ENCODE assay signal across 15 cellular contexts in genomic region chr7:26390016-26390415, GRCh38.
A peak's percentile ranks its signal among the peaks of the same experiment; 100 is the strongest.
DNase-seq lines count a peak whose midpoint lies in the region; ATAC-seq, FAIRE-seq and TF ChIP-seq lines count a peak whose summit lies in the region.
"Had no signal": no experiment of that assay in that cellular context is flagged by ENCODE, and none has a peak within 500 bp of the region (broad histone marks: within the 10 kb centered on the region; RNA-seq: fewer than 3 reads in every experiment).

No MANE protein-coding gene starts in this region.

- no peak for TF ChIP-seq CTCF in neural cell (IDR thresholded peaks at IDR 0.05; ENCODE audit: poor library complexity, severe bottlenecking)

- H3K4me2 ChIP-seq in neural cell (ENCODE audit: low read length) = peak overlapping the region; percentile 32
- H3K4me2 ChIP-seq: BLaER1 had no signal

- peak; percentile 99 for TF ChIP-seq EP300 in neural cell (conservative IDR thresholded peaks at IDR 0.05; ENCODE audit: poor library complexity, severe bottlenecking)

- no peak overlapping the region for H2AFZ ChIP-seq in neural cell (ENCODE audit: low read depth, low read length)
- H2AFZ ChIP-seq: GM23248 had no signal

- no peaks in the 10 kb centered on the region for H4K20me1 ChIP-seq in neural cell (ENCODE audit: insufficient read depth)
- H4K20me1 ChIP-seq: BLaER1 had no signal

- peak overlapping the region; percentile 59 for H3K9ac ChIP-seq in neural cell (ENCODE audit: low read length)
- H3K9ac ChIP-seq: BLaER1, GM23248 had no signal

- DNase-seq in DMS153 (lab: John Stamatoyannopoulos, UW) = peak; percentile 44
- DNase-seq in DMS153 treated with DMSO at 0.1 percent for 48 hours (lab: John Stamatoyannopoulos, UW; ENCODE audit: unreplicated experiment) = no peak
- DNase-seq in GM19239 (ENCODE audit: insufficient read length, low spot score) = no peak
- peak; percentile 48 for DNase-seq in NCI-H2227 treated with DMSO at 0.1 percent for 48 hours (lab: John Stamatoyannopoulos, UW)
- no peak for DNase-seq in left ventricle myocardium superior
- DNase-seq in CD1c-positive myeloid dendritic cell (ENCODE audit: extremely low spot score) = no peak
- DNase-seq: Calu3; CD4-positive, CD25-positive, alpha-beta regulatory T cell; DMS 273 treated with DMSO at 0.1 percent for 48 hours; GM23248; H7 had no signal

- H3K36me3 ChIP-seq in neural cell (ENCODE audit: insufficient read depth, low read length) = no peaks in the 10 kb centered on the region
- H3K36me3 ChIP-seq: BLaER1 had no signal

- no peak for ATAC-seq in left ventricle myocardium superior
- ATAC-seq in HG03457 (IDR thresholded peaks at IDR 0.05; ENCODE audit: unreplicated experiment) = no peak

- peak; percentile 31 for FAIRE-seq in GM19239 (lab: Jason Lieb, UNC)

- H3K27ac ChIP-seq in neural cell (ENCODE audit: low read length) = peak overlapping the region; percentile 96
- H3K27ac ChIP-seq: 22Rv1, BLaER1, GM23248 had no signal

- H3K9me3 ChIP-seq in neural cell (ENCODE audit: low read length) = no peaks in the 10 kb centered on the region
- H3K9me3 ChIP-seq: BLaER1 had no signal

- peaks cover 3% of the 10 kb centered on the region for H3F3A ChIP-seq in neural cell (ENCODE audit: insufficient read depth, low read length, poor library complexity, severe bottlenecking)

- peak overlapping the region; percentile 30 for H3K4me3 ChIP-seq in neural cell (ENCODE audit: low read length)
- H3K4me3 ChIP-seq: BLaER1, GM23248 had no signal

- no peaks in the 10 kb centered on the region for H3K27me3 ChIP-seq in neural cell (ENCODE audit: insufficient read depth, low read depth, low read length)
- H3K27me3 ChIP-seq: BLaER1 had no signal

- TF ChIP-seq RAD21 in neural cell (conservative IDR thresholded peaks at IDR 0.05) = no peak

- no peaks in the 10 kb centered on the region for H3K9me2 ChIP-seq in neural cell (ENCODE audit: insufficient read depth, low read length)

- intact Hi-C loops in left ventricle myocardium superior (cut with micrococcal nuclease) = no loop called here

- H3K79me2 ChIP-seq in neural cell (replicated peaks; ENCODE audit: insufficient read depth, low read length) = no peaks in the 10 kb centered on the region

TF ChIP-seq in neural cell, 6 proteins besides CTCF, POLR2A, EP300 and RAD21:
- TF ChIP-seq, protein P1, sequence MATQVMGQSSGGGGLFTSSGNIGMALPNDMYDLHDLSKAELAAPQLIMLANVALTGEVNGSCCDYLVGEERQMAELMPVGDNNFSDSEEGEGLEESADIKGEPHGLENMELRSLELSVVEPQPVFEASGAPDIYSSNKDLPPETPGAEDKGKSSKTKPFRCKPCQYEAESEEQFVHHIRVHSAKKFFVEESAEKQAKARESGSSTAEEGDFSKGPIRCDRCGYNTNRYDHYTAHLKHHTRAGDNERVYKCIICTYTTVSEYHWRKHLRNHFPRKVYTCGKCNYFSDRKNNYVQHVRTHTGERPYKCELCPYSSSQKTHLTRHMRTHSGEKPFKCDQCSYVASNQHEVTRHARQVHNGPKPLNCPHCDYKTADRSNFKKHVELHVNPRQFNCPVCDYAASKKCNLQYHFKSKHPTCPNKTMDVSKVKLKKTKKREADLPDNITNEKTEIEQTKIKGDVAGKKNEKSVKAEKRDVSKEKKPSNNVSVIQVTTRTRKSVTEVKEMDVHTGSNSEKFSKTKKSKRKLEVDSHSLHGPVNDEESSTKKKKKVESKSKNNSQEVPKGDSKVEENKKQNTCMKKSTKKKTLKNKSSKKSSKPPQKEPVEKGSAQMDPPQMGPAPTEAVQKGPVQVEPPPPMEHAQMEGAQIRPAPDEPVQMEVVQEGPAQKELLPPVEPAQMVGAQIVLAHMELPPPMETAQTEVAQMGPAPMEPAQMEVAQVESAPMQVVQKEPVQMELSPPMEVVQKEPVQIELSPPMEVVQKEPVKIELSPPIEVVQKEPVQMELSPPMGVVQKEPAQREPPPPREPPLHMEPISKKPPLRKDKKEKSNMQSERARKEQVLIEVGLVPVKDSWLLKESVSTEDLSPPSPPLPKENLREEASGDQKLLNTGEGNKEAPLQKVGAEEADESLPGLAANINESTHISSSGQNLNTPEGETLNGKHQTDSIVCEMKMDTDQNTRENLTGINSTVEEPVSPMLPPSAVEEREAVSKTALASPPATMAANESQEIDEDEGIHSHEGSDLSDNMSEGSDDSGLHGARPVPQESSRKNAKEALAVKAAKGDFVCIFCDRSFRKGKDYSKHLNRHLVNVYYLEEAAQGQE (IDR thresholded peaks at IDR 0.05; ENCODE audit: borderline replicate concordance) = peak; percentile 73
- TF ChIP-seq EZH2 (IDR thresholded peaks at IDR 0.05; ENCODE audit: borderline replicate concordance, insufficient read depth, low read length, poor library complexity, severe bottlenecking) (no peak), MXI1 (conservative IDR thresholded peaks at IDR 0.05; ENCODE audit: poor library complexity, severe bottlenecking) (no peak), SMC3 (conservative IDR thresholded peaks at IDR 0.05; ENCODE audit: poor library complexity) (peak; percentile 24), TAF1 (IDR thresholded peaks at IDR 0.05; ENCODE audit: low read depth) (no peak), POLR2AphosphoS5 (IDR thresholded peaks at IDR 0.05) (peak; percentile 89)
TF ChIP-seq in neural cell: peak in this region for 3.

Comparison
In these comparisons a context has a peak if more than half of its experiments do, and no peak if none do; other contexts are left out.
1. DNase-seq: peak in DMS153 (single experiment) and NCI-H2227 treated with DMSO at 0.1 percent for 48 hours (single experiment); none in DMS153 treated with DMSO at 0.1 percent for 48 hours (single experiment), GM19239 (single experiment), left ventricle myocardium superior (single experiment) and CD1c-positive myeloid dendritic cell (single experiment).